20 cellular contexts compared by ENCODE assay signal in the genomic region with DNA sequence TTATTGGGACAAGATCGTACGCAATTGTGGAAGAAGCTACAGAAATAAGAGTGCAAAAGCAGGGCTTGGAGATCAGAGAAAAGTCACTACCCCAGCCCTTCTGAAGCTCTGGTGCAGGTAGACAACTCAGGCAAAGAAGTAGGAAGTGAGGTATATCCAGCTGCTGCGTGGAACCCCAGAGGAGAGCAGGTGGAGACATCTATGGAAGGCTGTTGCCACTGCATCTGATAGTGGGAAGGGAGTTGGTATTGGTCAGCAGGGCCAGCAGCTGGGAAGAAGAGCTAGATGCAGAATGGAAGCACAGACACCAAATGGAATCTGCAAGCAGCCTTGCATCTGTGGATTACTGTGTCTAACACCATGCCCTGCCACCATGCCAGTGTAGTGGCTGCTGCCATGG.
A peak's percentile ranks its signal among the peaks of the same experiment; 100 is the strongest.
DNase-seq lines count a peak whose midpoint lies in the region; ATAC-seq, FAIRE-seq and TF ChIP-seq lines count a peak whose summit lies in the region.
"Had no signal": no experiment of that assay in that cellular context is flagged by ENCODE, and none has a peak within 500 bp of the region (broad histone marks: within the 10 kb centered on the region; RNA-seq: fewer than 3 reads in every experiment).

No MANE protein-coding gene starts in this region.

- H3K36me3 Mint-ChIP-seq in natural killer cell treated with Interleukin-12 subunit alpha and Interleukin-12 subunit beta and Interleukin-15 and Interleukin-18, amount 100 ng/mL, for 72 hours, result no peaks in the 10 kb centered on the region

- H3K23ac ChIP-seq in H1 (ENCODE audit: insufficient read length), result no peak overlapping the region

- H3K79me2 ChIP-seq in H1 (ENCODE audit: control insufficient read depth in 1 of 2, insufficient read depth in 2 of 2, low read length in 2 of 2), result no peaks in the 10 kb centered on the region

- no peak overlapping the region for H3K4me3 Mint-ChIP-seq in natural killer cell treated with Interleukin-12 subunit alpha and Interleukin-12 subunit beta and Interleukin-15 and Interleukin-18, amount 100 ng/mL, for 72 hours
- H3K4me3 Mint-ChIP-seq: CD8-positive, alpha-beta memory T cell; T-cell had no signal

- no peaks in the 10 kb centered on the region for H3K79me1 ChIP-seq in H1 (ENCODE audit: low read depth, low read length)

- H3K9me3 ChIP-seq in H1 (ENCODE audit: insufficient read depth in 2 of 2, low read depth in 1 of 2, low read length in 1 of 2), result peaks cover 0 to 2% of the 10 kb centered on the region in 2 experiments; a peak in 1 of 4 replicates

- TF ChIP-seq CTCF in H1 (IDR thresholded peaks at IDR 0.05; ENCODE audit: control extremely low read depth in 1 of 3, insufficient read depth in 1 of 3, low read depth in 1 of 3, low read length in 3 of 3), result peak in 1 of 3 experiments; percentile 47; a peak in 1 of 4 replicates

- no peak overlapping the region for H4K5ac ChIP-seq in H1 (ENCODE audit: insufficient read length, low read depth, low read length)

- H3K4me2 ChIP-seq in H1 (ENCODE audit: insufficient read depth in 1 of 2, low read depth in 2 of 2, low read length in 2 of 2), result no peak overlapping the region
- H3K4me2 ChIP-seq: BLaER1, PC-9 had no signal

- H2BK5ac ChIP-seq in H1 (ENCODE audit: low read depth, low read length), result no peak overlapping the region

- no peak overlapping the region for H3K56ac ChIP-seq in H1 (replicated peaks; ENCODE audit: insufficient read length, low read depth, low read length)

- no peak overlapping the region for H3K9ac ChIP-seq in H1 (replicated peaks in 1 of 4; ENCODE audit: extremely low read depth in 1 of 4, low read depth in 3 of 4, low read length in 3 of 4)
- H3K9ac ChIP-seq: BLaER1 had no signal

- no peak overlapping the region for H2BK20ac ChIP-seq in H1 (ENCODE audit: low read length)

- H3K27ac Mint-ChIP-seq in natural killer cell treated with Interleukin-12 subunit alpha and Interleukin-12 subunit beta and Interleukin-15 and Interleukin-18, amount 100 ng/mL, for 72 hours, result no peak overlapping the region
- H3K27ac Mint-ChIP-seq: CD8-positive, alpha-beta memory T cell; T-cell had no signal

- H2AK5ac ChIP-seq in H1 (ENCODE audit: low read depth, low read length), result no peak overlapping the region

- no peaks in the 10 kb centered on the region for H4K20me1 ChIP-seq in H1 (replicated peaks in 1 of 2; ENCODE audit: control insufficient read depth in 1 of 2, insufficient read depth in 2 of 2, low read length in 2 of 2)
- H4K20me1 ChIP-seq: BLaER1 had no signal

- H2BK120ac ChIP-seq in H1 (replicated peaks; ENCODE audit: low read depth, low read length), result no peak overlapping the region

- 95% methylated on average over 3 of the region's 3 CpGs; no CpG with 5 or more reads in 1 of the 2 experiments for WGBS in H1 (ENCODE audit: extremely low coverage in 1 of 2, insufficient coverage in 1 of 2, insufficient read length in 1 of 2, insufficient replicate concordance in 2 of 2, low coverage in 1 of 2, low lambda C conversion rate in 2 of 2, missing lambda C conversion rate in 1 of 2), 2 experiments

- no peak overlapping the region for H3K4ac ChIP-seq in H1 (replicated peaks; ENCODE audit: insufficient read length, low read depth, low read length)

- no peak overlapping the region for H4K91ac ChIP-seq in H1 (replicated peaks; ENCODE audit: insufficient read length, low read length)

- POLR2A ChIA-PET in H1 (lab: Charles Lee; ENCODE audit: partially characterized antibody), result interaction anchor here (0.6 kb wide), 1 partner anchor 421 kb away, joined by 3 read pairs; no protein-coding TSS in a partner anchor

- no peak for TF ChIP-seq EP300 in H1 (IDR thresholded peaks at IDR 0.05; ENCODE audit: borderline replicate concordance in 1 of 2, low read depth in 2 of 2, low read length in 2 of 2)

- no peak overlapping the region for H3K18ac ChIP-seq in H1 (ENCODE audit: extremely low read depth, low read length)

- no peak overlapping the region for H3K14ac ChIP-seq in H1 (ENCODE audit: insufficient read length)

- H3K27me3 Mint-ChIP-seq in natural killer cell treated with Interleukin-12 subunit alpha and Interleukin-12 subunit beta and Interleukin-15 and Interleukin-18, amount 100 ng/mL, for 72 hours, result no peaks in the 10 kb centered on the region
- H3K27me3 Mint-ChIP-seq: T-cell had no signal

- no peak overlapping the region for H4K8ac ChIP-seq in H1 (ENCODE audit: extremely low read depth, insufficient read depth, low read length)

- H2BK12ac ChIP-seq in H1 (ENCODE audit: low read depth, low read length), result no peak overlapping the region

- peaks cover 0 to 2% of the 10 kb centered on the region in 2 donors for H3K4me1 Mint-ChIP-seq in natural killer cell treated with Interleukin-12 subunit alpha and Interleukin-12 subunit beta and Interleukin-15 and Interleukin-18, amount 100 ng/mL, for 72 hours (ENCODE audit: low read depth in 2 of 2)
- H3K4me1 Mint-ChIP-seq: CD8-positive, alpha-beta memory T cell; T-cell had no signal

- no peaks in the 10 kb centered on the region for H3K27me3 ChIP-seq in H1 (replicated peaks in 1 of 4; ENCODE audit: control insufficient read depth in 3 of 4, extremely low read depth in 1 of 4, insufficient read depth in 3 of 4, low read length in 3 of 4)
- H3K27me3 ChIP-seq: BLaER1 had no signal

- no peaks in the 10 kb centered on the region for H3K23me2 ChIP-seq in H1 (ENCODE audit: low read depth, low read length)

- no peak overlapping the region for H2AFZ ChIP-seq in H1 (ENCODE audit: low read length)
- H2AFZ ChIP-seq: PC-9 had no signal

- FAIRE-seq in H1 (lab: Jason Lieb, UNC), result no peak
- FAIRE-seq: GM12891 had no signal

- ATAC-seq in HG03095 (IDR thresholded peaks at IDR 0.05; ENCODE audit: unreplicated experiment), result no peak
- no peak for ATAC-seq in natural killer cell treated with Interleukin-12 subunit alpha and Interleukin-12 subunit beta and Interleukin-15 and Interleukin-18, amount 100 ng/mL, for 72 hours
- ATAC-seq: Right ventricle myocardium inferior, T-cell had no signal

- no peaks in the 10 kb centered on the region for H3K9me3 Mint-ChIP-seq in natural killer cell treated with Interleukin-12 subunit alpha and Interleukin-12 subunit beta and Interleukin-15 and Interleukin-18, amount 100 ng/mL, for 72 hours

- H3K4me3 ChIP-seq in H1 (ENCODE audit: extremely low read depth in 1 of 4, insufficient read depth in 2 of 4, low read depth in 3 of 4, low read length in 4 of 4), result no peak overlapping the region
- H3K4me3 ChIP-seq: BLaER1, PC-9 had no signal

- no peaks in the 10 kb centered on the region; a peak in 1 of 8 replicates for H3K36me3 ChIP-seq in H1 (ENCODE audit: control insufficient read depth in 2 of 4, insufficient read depth in 4 of 4, low read length in 3 of 4)

- CTCF ChIA-PET in H1 (lab: Charles Lee; ENCODE audit: partially characterized antibody), result interaction anchor here (1.0 to 1.2 kb wide), 2 partner anchors 11 to 13 kb away, joined by 3 to 5 read pairs; no protein-coding TSS in a partner anchor

- H3K27ac ChIP-seq in H1 (ENCODE audit: low read depth, low read length), result no peak overlapping the region
- H3K27ac ChIP-seq: BLaER1, PC-9 had no signal

- no peak for TF ChIP-seq POLR2A in H1 (IDR thresholded peaks at IDR 0.05; ENCODE audit: control extremely low read depth in 1 of 2, low read depth in 2 of 2, low read length in 2 of 2)

- no peak overlapping the region for H2BK15ac ChIP-seq in H1 (ENCODE audit: low read length)

- H3K4me1 ChIP-seq in H1 (replicated peaks in 1 of 4; ENCODE audit: control insufficient read depth in 3 of 4, insufficient read depth in 4 of 4, low read length in 3 of 4), result no peaks in the 10 kb centered on the region
- H3K4me1 ChIP-seq: BLaER1 had no signal

- peak; percentile 27 to 38; a peak in 3 of 4 replicates for TF ChIP-seq RAD21 in H1 (IDR thresholded peaks at IDR 0.05 in 1 of 2, conservative IDR thresholded peaks at IDR 0.05 in 1 of 2; ENCODE audit: low read depth in 2 of 2, low read length in 2 of 2)

- DNase-seq in NCI-H146 (lab: John Stamatoyannopoulos, UW), result peak; percentile 23
- DNase-seq in NCI-H146 treated with DMSO at 0.1 percent for 48 hours (lab: John Stamatoyannopoulos, UW; ENCODE audit: unreplicated experiment), result no peak
- DNase-seq in NCI-H510A treated with DMSO at 0.1 percent for 48 hours (lab: John Stamatoyannopoulos, UW), result peak; percentile 63
- no peak for DNase-seq in H1 (ENCODE audit: low read depth in 1 of 2, low spot score in 2 of 2)
- DNase-seq in myocyte (ENCODE audit: low read depth), result peak; percentile 38
- no peak for DNase-seq in NCI-H1048 (lab: John Stamatoyannopoulos, UW)
- DNase-seq in natural killer cell treated with Interleukin-12 subunit alpha and Interleukin-12 subunit beta and Interleukin-15 and Interleukin-18, amount 100 ng/mL, for 72 hours (ENCODE audit: low spot score), result no peak
- DNase-seq: 8988T; CD8-positive, alpha-beta memory T cell; GF-D8; H7; IMR-90; NCI-H2029 treated with DMSO at 0.1 percent for 48 hours; NK-92 treated with Interleukin-12 subunit alpha and Interleukin-12 subunit beta, amount 100 ng/mL, for 24 hours; PC-9; T-cell had no signal

TF ChIP-seq in H1, 55 proteins besides CTCF, POLR2A, EP300 and RAD21:
- no peak for TF ChIP-seq YY1 (IDR thresholded peaks at IDR 0.05; ENCODE audit: low read depth, low read length)
- TF ChIP-seq CREB1 (IDR thresholded peaks at IDR 0.05), result no peak
- TF ChIP-seq CHD2 (IDR thresholded peaks at IDR 0.05; ENCODE audit: low read length), result no peak
- TF ChIP-seq TAF7 (optimal IDR thresholded peaks at IDR 0.05; ENCODE audit: borderline replicate concordance, low read depth, low read length), result no peak
- TF ChIP-seq CEBPB (IDR thresholded peaks at IDR 0.05; ENCODE audit: low read depth, low read length), result no peak
- TF ChIP-seq RNF2 (IDR thresholded peaks at IDR 0.05; ENCODE audit: borderline replicate concordance, low read depth, low read length, missing control alignments, poor library complexity, severe bottlenecking), result no peak
- TF ChIP-seq MAFK (IDR thresholded peaks at IDR 0.05; ENCODE audit: low read depth, low read length), result no peak
- no peak for TF ChIP-seq POLR2AphosphoS5 (IDR thresholded peaks at IDR 0.05; ENCODE audit: low read depth, low read length)
- no peak for TF ChIP-seq GABPA (IDR thresholded peaks at IDR 0.05; ENCODE audit: borderline replicate concordance, insufficient read depth, low read length)
- TF ChIP-seq, protein P1, sequence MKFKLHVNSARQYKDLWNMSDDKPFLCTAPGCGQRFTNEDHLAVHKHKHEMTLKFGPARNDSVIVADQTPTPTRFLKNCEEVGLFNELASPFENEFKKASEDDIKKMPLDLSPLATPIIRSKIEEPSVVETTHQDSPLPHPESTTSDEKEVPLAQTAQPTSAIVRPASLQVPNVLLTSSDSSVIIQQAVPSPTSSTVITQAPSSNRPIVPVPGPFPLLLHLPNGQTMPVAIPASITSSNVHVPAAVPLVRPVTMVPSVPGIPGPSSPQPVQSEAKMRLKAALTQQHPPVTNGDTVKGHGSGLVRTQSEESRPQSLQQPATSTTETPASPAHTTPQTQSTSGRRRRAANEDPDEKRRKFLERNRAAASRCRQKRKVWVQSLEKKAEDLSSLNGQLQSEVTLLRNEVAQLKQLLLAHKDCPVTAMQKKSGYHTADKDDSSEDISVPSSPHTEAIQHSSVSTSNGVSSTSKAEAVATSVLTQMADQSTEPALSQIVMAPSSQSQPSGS (IDR thresholded peaks at IDR 0.05; ENCODE audit: low read length), result no peak

Comparison
In these comparisons a context has a peak if more than half of its experiments do, and no peak if none do; other contexts are left out.
1. DNase-seq: peak in NCI-H146 (single experiment), NCI-H510A treated with DMSO at 0.1 percent for 48 hours (single experiment) and myocyte (single experiment); none in NCI-H146 treated with DMSO at 0.1 percent for 48 hours (single experiment), H1 (0 of 2), NCI-H1048 (single experiment) and natural killer cell treated with Interleukin-12 subunit alpha and Interleukin-12 subunit beta and Interleukin-15 and Interleukin-18, amount 100 ng/mL, for 72 hours (single experiment).